23 cellular contexts compared by ENCODE assay signal in the genomic region with DNA sequence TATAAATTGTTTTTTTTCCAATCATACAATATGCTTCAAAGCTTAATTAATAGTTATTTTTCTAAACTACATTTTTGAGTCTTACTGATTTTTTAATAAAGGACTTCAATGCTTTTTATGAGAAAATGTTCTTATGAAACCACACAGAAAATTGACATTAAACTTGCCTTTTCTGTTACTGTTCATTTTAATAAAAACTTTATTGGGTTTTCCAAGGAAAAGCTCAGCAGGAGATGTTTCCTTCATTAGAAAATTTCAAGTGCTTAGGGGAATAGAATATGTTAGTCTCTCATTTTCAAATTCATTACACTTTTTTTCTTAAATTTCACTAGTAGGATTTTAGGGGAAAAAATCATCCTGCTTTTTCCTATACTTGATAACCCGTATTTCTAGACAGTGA.
"Had no signal": no experiment of that assay in that cellular context is flagged by ENCODE, and none has a peak within 500 bp of the region (broad histone marks: within the 10 kb centered on the region; RNA-seq: fewer than 3 reads in every experiment).

No MANE protein-coding gene starts in this region.

- H3K4me1 ChIP-seq: pancreas, psoas muscle, right lobe of liver, sigmoid colon, suprapubic skin, testis, tibial artery, transverse colon, upper lobe of right lung, uterus had no signal

- H3K4me3 ChIP-seq: pancreas, psoas muscle, right lobe of liver, sigmoid colon, suprapubic skin, testis, tibial artery, transverse colon, upper lobe of right lung, uterus had no signal

- H3K27ac ChIP-seq: neutrophil, pancreas, psoas muscle, right lobe of liver, sigmoid colon, suprapubic skin, testis, tibial artery, transverse colon, upper lobe of right lung, uterus had no signal

- H3K27me3 ChIP-seq: neutrophil, pancreas, right lobe of liver, sigmoid colon, suprapubic skin, testis, tibial artery, transverse colon, upper lobe of right lung, uterus had no signal

- DNase-seq: naive B cell; naive thymus-derived CD8-positive, alpha-beta T cell; nephron progenitor cell; nucleus accumbens; pancreas; psoas muscle; right cardiac atrium; right lobe of liver; sigmoid colon; stimulated activated CD4-positive, alpha-beta T cell treated with anti-CD3 and anti-CD28 coated beads, Interleukin-15, amount 100 ng/mL, for 24 hours; stimulated activated CD4-positive, alpha-beta T cell treated with anti-CD3 and anti-CD28 coated beads, Interleukin-2, amount 100 ng/mL, for 24 hours; stimulated activated CD4-positive, alpha-beta T cell treated with anti-CD3 and anti-CD28 coated beads, Interleukin-2, amount 100 ng/mL, for 48 hours; stimulated activated CD4-positive, alpha-beta T cell treated with anti-CD3 and anti-CD28 coated beads, Interleukin-4, amount 100 ng/mL, for 24 hours; stimulated activated naive B cell treated with anti-CD40 and anti-IgM and Interleukin-4, amounts not matched to agents 10 μg/mL and 1 μg/mL and 100 μg/mL, for 72 hours; stimulated activated naive CD4-positive, alpha-beta T cell treated with Interleukin-2 at 50 U/mL for 16 hours; substantia nigra; testis; tibial artery; transverse colon; upper lobe of right lung; uterus had no signal

- H3K9me3 ChIP-seq: neutrophil, pancreas, psoas muscle, right lobe of liver, sigmoid colon, suprapubic skin, testis, tibial artery, transverse colon, upper lobe of right lung, uterus had no signal

- H3K36me3 ChIP-seq: neutrophil, pancreas, right lobe of liver, sigmoid colon, suprapubic skin, tibial artery, transverse colon, upper lobe of right lung, uterus had no signal
